ENCODE assay signal across 8 cellular contexts in genomic region chr1:171484760-171485374, GRCh38. TPM values are rescaled to one million over a fixed set of nuclear protein-coding genes. Genes with fewer than 3 reads are reported as not detected.
DNase-seq lines count a peak whose midpoint lies in the region; ATAC-seq lines count a peak whose summit lies in the region.

No MANE protein-coding gene starts in this region.

- CTCF ChIA-PET in activated CD8-positive, alpha-beta memory T cell treated with anti-CD3 and anti-CD28 coated beads, Interleukin-2, amount 10 ng/mL, durations not matched to agents 7 days and 5 days (lab: Charles Lee): interaction anchor here (0.8 to 3.1 kb wide), 29 partner anchors 9 to 1690 kb away, joined by 3 to 16 read pairs (median 4); partner anchors contain the start of genes FMO4, METTL18 and VAMP4

- peaks cover 40% of the 10 kb centered on the region for H3K4me1 Mint-ChIP-seq in activated CD8-positive, alpha-beta memory T cell treated with anti-CD3 and anti-CD28 coated beads, Interleukin-2, amount 10 ng/mL, durations not matched to agents 7 days and 5 days
- H3K4me1 Mint-ChIP-seq in effector memory CD8-positive, alpha-beta T cell (ENCODE audit: low read depth in 2 of 2): peaks cover 34 to 46% of the 10 kb centered on the region in 2 donors
- peaks cover 38 to 45% of the 10 kb centered on the region in 2 donors for H3K4me1 Mint-ChIP-seq in natural killer cell treated with Interleukin-12 subunit alpha and Interleukin-12 subunit beta and Interleukin-15 and Interleukin-18, amount 100 ng/mL, for 72 hours (ENCODE audit: low read depth in 2 of 2)

- H3K36me3 Mint-ChIP-seq in activated CD8-positive, alpha-beta memory T cell treated with anti-CD3 and anti-CD28 coated beads, Interleukin-2, amount 10 ng/mL, durations not matched to agents 7 days and 5 days: peaks cover 23% of the 10 kb centered on the region
- peaks cover 51% of the 10 kb centered on the region for H3K36me3 Mint-ChIP-seq in effector memory CD8-positive, alpha-beta T cell (ENCODE audit: insufficient read depth)
- peaks cover 7% of the 10 kb centered on the region for H3K36me3 Mint-ChIP-seq in natural killer cell treated with Interleukin-12 subunit alpha and Interleukin-12 subunit beta and Interleukin-15 and Interleukin-18, amount 100 ng/mL, for 72 hours

- H3K27me3 Mint-ChIP-seq in activated CD8-positive, alpha-beta memory T cell treated with anti-CD3 and anti-CD28 coated beads, Interleukin-2, amount 10 ng/mL, durations not matched to agents 7 days and 5 days: no peaks in the 10 kb centered on the region
- H3K27me3 Mint-ChIP-seq in effector memory CD8-positive, alpha-beta T cell: no peaks in the 10 kb centered on the region
- H3K27me3 Mint-ChIP-seq in natural killer cell treated with Interleukin-12 subunit alpha and Interleukin-12 subunit beta and Interleukin-15 and Interleukin-18, amount 100 ng/mL, for 72 hours: peaks cover 0 to 3% of the 10 kb centered on the region in 2 donors

- H3K9me3 Mint-ChIP-seq in activated CD8-positive, alpha-beta memory T cell treated with anti-CD3 and anti-CD28 coated beads, Interleukin-2, amount 10 ng/mL, durations not matched to agents 7 days and 5 days (ENCODE audit: low read depth): no peaks in the 10 kb centered on the region
- no peaks in the 10 kb centered on the region for H3K9me3 Mint-ChIP-seq in effector memory CD8-positive, alpha-beta T cell
- no peaks in the 10 kb centered on the region for H3K9me3 Mint-ChIP-seq in natural killer cell treated with Interleukin-12 subunit alpha and Interleukin-12 subunit beta and Interleukin-15 and Interleukin-18, amount 100 ng/mL, for 72 hours

- H3K27ac Mint-ChIP-seq in activated CD8-positive, alpha-beta memory T cell treated with anti-CD3 and anti-CD28 coated beads, Interleukin-2, amount 10 ng/mL, durations not matched to agents 7 days and 5 days: peak overlapping the region; percentile 91
- H3K27ac Mint-ChIP-seq in effector memory CD8-positive, alpha-beta T cell: peak overlapping the region; percentile 100
- H3K27ac Mint-ChIP-seq in natural killer cell treated with Interleukin-12 subunit alpha and Interleukin-12 subunit beta and Interleukin-15 and Interleukin-18, amount 100 ng/mL, for 72 hours: peak overlapping the region; percentile 92 to 96

- peak overlapping the region; percentile 88 for H3K4me3 Mint-ChIP-seq in activated CD8-positive, alpha-beta memory T cell treated with anti-CD3 and anti-CD28 coated beads, Interleukin-2, amount 10 ng/mL, durations not matched to agents 7 days and 5 days
- peak overlapping the region; percentile 91 to 97 for H3K4me3 Mint-ChIP-seq in effector memory CD8-positive, alpha-beta T cell
- peak overlapping the region; percentile 95 for H3K4me3 Mint-ChIP-seq in natural killer cell treated with Interleukin-12 subunit alpha and Interleukin-12 subunit beta and Interleukin-15 and Interleukin-18, amount 100 ng/mL, for 72 hours

- ATAC-seq in activated CD8-positive, alpha-beta memory T cell treated with anti-CD3 and anti-CD28 coated beads, Interleukin-2, amount 10 ng/mL, durations not matched to agents 7 days and 5 days: peak; percentile 59
- peak; percentile 66 for ATAC-seq in HG02840 (IDR thresholded peaks at IDR 0.05; ENCODE audit: low FRiP score, unreplicated experiment)
- ATAC-seq in effector memory CD8-positive, alpha-beta T cell (replicated peaks): peak; percentile 40
- ATAC-seq in natural killer cell treated with Interleukin-12 subunit alpha and Interleukin-12 subunit beta and Interleukin-15 and Interleukin-18, amount 100 ng/mL, for 72 hours: peak; percentile 58 to 68

- no peak for DNase-seq in activated CD8-positive, alpha-beta memory T cell treated with anti-CD3 and anti-CD28 coated beads, Interleukin-2, amount 10 ng/mL, durations not matched to agents 7 days and 5 days
- DNase-seq in activated CD8-positive, alpha-beta memory T cell treated with anti-CD3 and anti-CD28 coated beads, Interleukin-2, amount 50 U/mL, for 48 hours: no peak
- DNase-seq in NOMO-1 treated with dmso at 0.1 percent for 144 hours (lab: John Stamatoyannopoulos, UW; ENCODE audit: unreplicated experiment) (peak; percentile 72), NCI-H2107 (lab: John Stamatoyannopoulos, UW) (no peak), SW480 (ENCODE audit: low spot score) (no peak)
- DNase-seq in effector memory CD8-positive, alpha-beta T cell: no peak
- DNase-seq in natural killer cell treated with Interleukin-12 subunit alpha and Interleukin-12 subunit beta and Interleukin-15 and Interleukin-18, amount 100 ng/mL, for 72 hours (ENCODE audit: low spot score): no peak

RNA-seq across cellular contexts. Expression of gene PRRC2C, which starts 0.5 kb away (rescaled TPM):
- 100 to 1,000 TPM; 225 to 244 TPM for total RNA-seq in activated CD8-positive, alpha-beta memory T cell treated with anti-CD3 and anti-CD28 coated beads, Interleukin-2, amount 10 ng/mL, durations not matched to agents 7 days and 5 days
- 100 to 1,000 TPM; 331 to 343 TPM for total RNA-seq in natural killer cell treated with Interleukin-12 subunit alpha and Interleukin-12 subunit beta and Interleukin-15 and Interleukin-18, amount 100 ng/mL, for 72 hours
